27 cellular contexts compared by ENCODE assay signal in genomic region chr11:119342023-119342300, GRCh38. TPM values are rescaled to one million over a fixed set of nuclear protein-coding genes. Genes with fewer than 3 reads are reported as not detected.
"Had no signal": no experiment of that assay in that cellular context is flagged by ENCODE, and none has a peak within 500 bp of the region (broad histone marks: within the 10 kb centered on the region; RNA-seq: fewer than 3 reads in every experiment).

No MANE protein-coding gene starts in this region.

- H3K27ac ChIP-seq: right lobe of liver had no signal

- H3K36me3 ChIP-seq: breast epithelium, right lobe of liver, transverse colon, uterus had no signal

- H3K4me3 ChIP-seq: breast epithelium, coronary artery, left lung, lung, right lobe of liver, skin epidermis, stomach, transverse colon, uterus had no signal

- ATAC-seq: activated T-cell treated with anti-CD3 and anti-CD28 coated beads, Interleukin-2, amount 50 U/mL, for 4 hours; left lung; natural killer cell; right lobe of liver; stimulated activated memory B cell treated with anti-CD40 and anti-IgM and Interleukin-4, amounts not matched to agents 10 μg/mL and 1 μg/mL and 100 μg/mL, for 72 hours; T-helper 17 cell had no signal

- H3K27me3 ChIP-seq: right lobe of liver, uterus had no signal

- H3K9me3 ChIP-seq: breast epithelium, heart right ventricle, left lung, right lobe of liver, stomach, transverse colon, uterus had no signal

- DNase-seq: activated CD4-positive, alpha-beta T cell treated with anti-CD3 and anti-CD28 coated beads for 4 hours; activated CD4-positive, alpha-beta T cell treated with anti-CD3 and anti-CD28 coated beads, Interleukin-2, amount 50 U/mL, for 48 hours; activated CD4-positive, CD25-positive, alpha-beta regulatory T cell; activated CD8-positive, alpha-beta memory T cell treated with anti-CD3 and anti-CD28 coated beads, Interleukin-2, amount 50 U/mL, for 48 hours; activated naive CD4-positive, alpha-beta T cell treated with Interleukin-2 at 50 U/mL for 16 hours; activated naive CD8-positive, alpha-beta T cell treated with anti-CD3 and anti-CD28 coated beads for 36 hours; activated T-cell treated with anti-CD3 and anti-CD28 coated beads, Interleukin-2, amount 50 U/mL, for 4 hours; heart right ventricle; natural killer cell; stomach; T-helper 17 cell; transverse colon; uterus had no signal

RNA-seq across cellular contexts. Expression of gene C1QTNF5, which starts 1.3 kb away (rescaled TPM):
- total RNA-seq: activated CD8-positive, alpha-beta memory T cell treated with anti-CD3 and anti-CD28 coated beads for 36 hours; activated naive CD8-positive, alpha-beta T cell treated with anti-CD3 and anti-CD28 coated beads for 36 hours; activated T-cell treated with anti-CD3 and anti-CD28 coated beads, Interleukin-2, amount 50 U/mL, for 4 hours; natural killer cell; T-helper 17 cell had no signal

RNA-seq across cellular contexts. Expression of gene MFRP, which starts 4.5 kb away (rescaled TPM):
- total RNA-seq: activated CD8-positive, alpha-beta memory T cell treated with anti-CD3 and anti-CD28 coated beads for 36 hours; activated naive CD8-positive, alpha-beta T cell treated with anti-CD3 and anti-CD28 coated beads for 36 hours; activated T-cell treated with anti-CD3 and anti-CD28 coated beads, Interleukin-2, amount 50 U/mL, for 4 hours; astrocyte; endodermal cell; epithelial cell of proximal tubule; fibroblast of villous mesenchyme; heart right ventricle; left lung; lung; mesothelial cell of epicardium; natural killer cell; right lobe of liver; stomach; T-helper 17 cell; temporal lobe had no signal
